26 cellular contexts compared by ENCODE assay signal in the genomic region with DNA sequence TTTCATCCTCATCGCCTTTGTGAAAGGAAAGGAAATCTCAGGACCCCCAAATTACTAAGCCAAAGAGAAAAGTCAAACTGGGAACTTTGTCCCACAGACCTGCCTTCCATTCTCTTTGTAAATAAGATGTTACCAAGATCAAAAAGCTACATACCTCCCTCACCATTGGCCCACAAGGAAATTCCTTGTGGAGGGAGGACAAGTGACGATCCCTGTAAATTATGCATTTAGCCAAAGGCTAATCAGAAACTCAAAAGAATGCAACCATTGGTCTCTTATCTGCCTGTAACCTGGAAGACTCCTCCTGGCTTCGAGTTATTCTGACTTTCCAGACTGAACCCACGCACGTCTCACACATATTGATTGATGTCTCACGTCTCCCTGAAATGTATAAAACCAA.
"Had no signal": no experiment of that assay in that cellular context is flagged by ENCODE, and none has a peak within 500 bp of the region (broad histone marks: within the 10 kb centered on the region; RNA-seq: fewer than 3 reads in every experiment).

No MANE protein-coding gene starts in this region.

- H3K4me3 ChIP-seq: esophagus squamous epithelium, heart right ventricle, left lung, prostate gland, right atrium auricular region, smooth muscle cell, suprapubic skin, transverse colon had no signal

- H3K9me3 ChIP-seq: prostate gland, transverse colon had no signal

- H3K4me2 ChIP-seq: smooth muscle cell had no signal

- H3K4me1 Mint-ChIP-seq: nephron progenitor cell had no signal

- H3K27me3 Mint-ChIP-seq: effector memory CD8-positive, alpha-beta T cell had no signal

- H3K4me3 Mint-ChIP-seq: effector memory CD8-positive, alpha-beta T cell; naive thymus-derived CD8-positive, alpha-beta T cell; nephron progenitor cell; stimulated activated naive CD8-positive, alpha-beta T cell treated with anti-CD3 and anti-CD28 coated beads, Interleukin-15, amount 100 ng/mL, for 72 hours had no signal

- DNase-seq: cortex of kidney; effector memory CD8-positive, alpha-beta T cell; erythroblast; esophagus squamous epithelium; foreskin melanocyte; glutamatergic neuron; heart right ventricle; hippocampal formation; left cardiac atrium; left lung; mesenchymal stem cell; nephron progenitor cell; nucleus accumbens; stimulated activated CD4-positive, alpha-beta T cell treated with anti-CD3 and anti-CD28 coated beads, Interleukin-12 subunit alpha, Interleukin-12 subunit beta, amount 100 ng/mL, for 4 hours; stimulated activated CD4-positive, alpha-beta T cell treated with anti-CD3 and anti-CD28 coated beads, Interleukin-1b, Interleukin-23, amount 100 ng/mL, for 48 hours; stimulated activated CD4-positive, alpha-beta T cell treated with anti-CD3 and anti-CD28 coated beads, Interleukin-4, amount 100 ng/mL, for 1 hour; stimulated activated CD8-positive, alpha-beta memory T cell treated with anti-CD3 and anti-CD28 coated beads, Interleukin-4, amount 100 ng/mL, for 48 hours; stimulated activated naive CD4-positive, alpha-beta T cell; stimulated activated naive CD8-positive, alpha-beta T cell treated with anti-CD3 and anti-CD28 coated beads, Interleukin-15, amount 100 ng/mL, for 72 hours; transverse colon had no signal

- H3K4me1 ChIP-seq: esophagus squamous epithelium, heart right ventricle, left lung, prostate gland, right atrium auricular region, suprapubic skin, transverse colon had no signal

- H3K27ac Mint-ChIP-seq: effector memory CD8-positive, alpha-beta T cell; naive thymus-derived CD8-positive, alpha-beta T cell; nephron progenitor cell; stimulated activated naive CD8-positive, alpha-beta T cell treated with anti-CD3 and anti-CD28 coated beads, Interleukin-15, amount 100 ng/mL, for 72 hours had no signal

- ATAC-seq: effector memory CD8-positive, alpha-beta T cell; heart right ventricle; left cardiac atrium; left lung; naive thymus-derived CD8-positive, alpha-beta T cell; sciatic nerve; stimulated activated naive CD8-positive, alpha-beta T cell treated with anti-CD3 and anti-CD28 coated beads, Interleukin-15, amount 100 ng/mL, for 72 hours had no signal

- H3K27me3 ChIP-seq: esophagus squamous epithelium, heart right ventricle, left lung, right atrium auricular region, suprapubic skin, transverse colon had no signal

- H3K27ac ChIP-seq: esophagus squamous epithelium, heart right ventricle, left lung, prostate gland, right atrium auricular region, suprapubic skin, transverse colon had no signal

- H3K36me3 ChIP-seq: esophagus squamous epithelium, heart right ventricle, left lung, prostate gland, right atrium auricular region, suprapubic skin, transverse colon had no signal
